ENCODE assay signal across 8 cellular contexts in the genomic region with DNA sequence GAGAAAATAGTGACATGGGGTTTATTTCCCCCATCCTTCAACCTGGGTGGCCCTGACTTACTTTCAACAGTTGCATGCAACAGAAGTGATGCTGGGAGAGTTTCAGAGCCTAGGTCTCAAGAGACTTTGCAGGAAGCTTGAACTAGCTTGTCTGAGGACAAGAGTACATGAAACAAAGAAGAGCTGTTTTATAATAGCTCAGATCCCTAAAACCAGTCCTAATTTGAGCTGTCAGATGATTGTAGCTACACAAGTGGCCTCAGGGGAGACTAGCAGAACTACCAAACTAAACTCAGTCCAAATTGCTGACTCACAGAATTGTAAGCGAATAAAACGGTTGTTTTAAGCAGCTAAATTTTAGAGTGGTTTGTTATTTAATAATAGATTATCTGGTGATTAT.
DNase-seq lines count a peak whose midpoint lies in the region; ATAC-seq lines count a peak whose summit lies in the region.

No MANE protein-coding gene starts in this region.

- ATAC-seq in GM19455 (IDR thresholded peaks at IDR 0.05; ENCODE audit: unreplicated experiment): peak; percentile 74
- ATAC-seq in HG03439 (IDR thresholded peaks at IDR 0.05; ENCODE audit: unreplicated experiment): peak; percentile 73

- DNase-seq in D341Med (ENCODE audit: low spot score): peak; percentile 47
- peak; percentile 54 for DNase-seq in dedifferentiated amniotic fluid mesenchymal stem cell (ENCODE audit: extremely low spot score)
- no peak for DNase-seq in stimulated activated CD4-positive, alpha-beta T cell treated with anti-CD3 and anti-CD28 coated beads, Interleukin-4, amount 100 ng/mL, for 4 hours
- DNase-seq in GDM1 (lab: John Stamatoyannopoulos, UW): no peak
- no peak for DNase-seq in NCI-H524 treated with DMSO at 0.1 percent for 48 hours (lab: John Stamatoyannopoulos, UW)
- DNase-seq in hypothalamus (lab: John Stamatoyannopoulos, UW): no peak

Comparison
In these comparisons a context has a peak if more than half of its experiments do, and no peak if none do; other contexts are left out.
1. DNase-seq: peak in D341Med (single experiment) and dedifferentiated amniotic fluid mesenchymal stem cell (single experiment); none in stimulated activated CD4-positive, alpha-beta T cell treated with anti-CD3 and anti-CD28 coated beads, Interleukin-4, amount 100 ng/mL, for 4 hours (0 of 2), GDM1 (single experiment), NCI-H524 treated with DMSO at 0.1 percent for 48 hours (single experiment) and hypothalamus (0 of 51).